Comparison of ENCODE assay signal across 9 cellular contexts in the genomic region with DNA sequence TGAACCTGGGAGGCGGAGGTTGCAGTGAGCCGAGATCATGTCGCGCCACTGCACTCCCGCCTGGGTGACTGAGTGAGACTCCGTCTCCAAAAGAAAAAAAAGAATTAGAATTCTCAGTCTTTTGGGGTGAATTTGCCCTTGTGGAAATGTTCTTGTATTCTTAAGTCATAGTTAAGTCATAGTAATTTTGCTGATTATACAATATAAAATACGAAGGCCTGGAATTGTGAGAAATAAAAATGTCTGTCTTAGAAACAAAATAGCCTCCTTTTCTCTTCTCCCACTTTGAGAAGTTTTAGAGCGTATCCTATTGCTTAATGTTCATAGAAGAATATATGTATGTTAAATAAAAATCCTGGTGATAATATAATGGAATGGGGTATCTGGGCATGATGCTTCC.
"Had no signal": no experiment of that assay in that cellular context is flagged by ENCODE, and none has a peak within 500 bp of the region (broad histone marks: within the 10 kb centered on the region; RNA-seq: fewer than 3 reads in every experiment).

No MANE protein-coding gene starts in this region.

- H3K27ac Mint-ChIP-seq: H9 had no signal

- ATAC-seq: GM23338, HepG2 had no signal

- H3K4me2 ChIP-seq: GM23338, KMS-11 had no signal

- DNase-seq: H9, HCEC 1CT, KBM-7 had no signal

- H3K4me3 Mint-ChIP-seq: GM23338, H9 had no signal

- H3K27ac ChIP-seq: HL-60, KMS-11 had no signal

- H3K9ac ChIP-seq: KMS-11 had no signal

- H2AFZ ChIP-seq: GM23338 had no signal

- H3K9me3 Mint-ChIP-seq: GM23338, H9 had no signal

- FAIRE-seq: H1, H54, HepG2 had no signal

- H3K4me3 ChIP-seq: GM23338 had no signal
